ENCODE assay signal across 8 cellular contexts in genomic region chr14:93115920-93116675, GRCh38. TPM values are rescaled to one million over a fixed set of nuclear protein-coding genes. Genes with fewer than 3 reads are reported as not detected.
A peak's percentile ranks its signal among the peaks of the same experiment; 100 is the strongest.
DNase-seq lines count a peak whose midpoint lies in the region; ATAC-seq, FAIRE-seq and TF ChIP-seq lines count a peak whose summit lies in the region.

TSS of gene ITPK1 (minus strand) at chr14:93115925. CDS start at chr14:93115163, 762 bp downstream.

- no peaks in the 10 kb centered on the region for H3K36me3 Mint-ChIP-seq in CD14-positive monocyte

- H3K4me1 ChIP-seq in pancreas, result peaks cover 6 to 23% (median 7%) of the 10 kb centered on the region in 3 donors
- H3K4me1 ChIP-seq in urinary bladder (ENCODE audit: insufficient read depth), result no peaks in the 10 kb centered on the region

- H3K27me3 ChIP-seq in pancreas, result no peaks in the 10 kb centered on the region

- 1% methylated on average over 33 to 55 of the region's 55 CpGs for WGBS in pancreas, 2 donors
- under 1% methylated on average over 55 of the region's 55 CpGs for WGBS in urinary bladder

- FAIRE-seq in pancreas (lab: Jason Lieb, UNC), result no peak

- H3K36me3 ChIP-seq in pancreas (no peaks in the 10 kb centered on the region), urinary bladder (ENCODE audit: insufficient read depth) (no peaks in the 10 kb centered on the region)

- H3K27ac ChIP-seq in pancreas (peak within 1 kb of the TSS; percentile 86 to 98 (median 93)), urinary bladder (ENCODE audit: low read depth) (peak within 1 kb of the TSS; percentile 95)

- no peak for DNase-seq in CD14-positive monocyte (ENCODE audit: low spot score)
- DNase-seq in RKO (ENCODE audit: low spot score), result peak; percentile 65
- DNase-seq in activated naive CD4-positive, alpha-beta T cell treated with anti-CD3 and anti-CD28 coated beads, Interleukin-2, amount 50 U/mL, for 16 hours, result peak; percentile 56
- peak; percentile 80 for DNase-seq in Right ventricle myocardium superior
- DNase-seq in pancreas, result peak; percentile 35 to 85 (median 62)

- H3K27ac Mint-ChIP-seq in CD14-positive monocyte, result peak within 1 kb of the TSS; percentile 78 to 96 (median 91)

- H3K4me3 ChIP-seq in pancreas (peak within 1 kb of the TSS; percentile 83 to 92 (median 88)), urinary bladder (ENCODE audit: low read depth, low read length) (peak within 1 kb of the TSS; percentile 76)

- H3K4me1 Mint-ChIP-seq in CD14-positive monocyte, result peaks cover 66% of the 10 kb centered on the region

- no peaks in the 10 kb centered on the region for H3K9me3 ChIP-seq in pancreas

- peak; percentile 51 for ATAC-seq in GM19035 (IDR thresholded peaks at IDR 0.05; ENCODE audit: unreplicated experiment)
- peak; percentile 58 for ATAC-seq in HG03175 (IDR thresholded peaks at IDR 0.05; ENCODE audit: unreplicated experiment)
- peak; percentile 60 for ATAC-seq in Right ventricle myocardium superior (ENCODE audit: poor library complexity)
- peak; percentile 52 to 69 (median 60) for ATAC-seq in pancreas

- no peaks in the 10 kb centered on the region for H3K9me3 Mint-ChIP-seq in CD14-positive monocyte

- H3K4me3 Mint-ChIP-seq in CD14-positive monocyte, result peak within 1 kb of the TSS; percentile 87 to 93

- intact Hi-C loops in CD14-positive monocyte (cut with micrococcal nuclease) (loop anchor here (2.0 to 10.0 kb wide), 2 partner anchors 23 to 69 kb away; partner anchors contain the start of genes LYSET (in 1 of the 2) and MOAP1 (in 1 of the 2)), Right ventricle myocardium superior (cut with DNase I) (loop anchor here (2.0 kb wide), 1 partner anchor 163 kb away; no protein-coding TSS in a partner anchor), pancreas (cut with DNase I) (loop anchor here in 1 of 3 donors (10.0 kb wide), 1 partner anchor 99 kb away; no protein-coding TSS in a partner anchor)

- peaks cover 0 to 3% (median 0%) of the 10 kb centered on the region in 3 donors for H3K27me3 Mint-ChIP-seq in CD14-positive monocyte (ENCODE audit: low read depth in 3 of 3)

- TF ChIP-seq CTCF in CD14-positive monocyte (IDR thresholded peaks at IDR 0.05) (peak; percentile 38), pancreas (IDR thresholded peaks at IDR 0.05) (no peak)

RNA-seq across cellular contexts. Expression of gene ITPK1, which starts in this region (rescaled TPM):
- 10 to 100 TPM; 57.1 to 63.0 TPM for polyA plus RNA-seq in CD14-positive monocyte
- total RNA-seq in Right ventricle myocardium superior, result 115 TPM
- 10 to 100 TPM; 31.0 to 38.3 (median 34.5) TPM for total RNA-seq in pancreas
- polyA plus RNA-seq in pancreas, result 10 to 100 TPM; 23.2 to 30.4 TPM
- total RNA-seq in urinary bladder, result 15.8 TPM
- 109 TPM for polyA plus RNA-seq in urinary bladder
